ENCODE assay signal across 1 cellular context in the genomic region with DNA sequence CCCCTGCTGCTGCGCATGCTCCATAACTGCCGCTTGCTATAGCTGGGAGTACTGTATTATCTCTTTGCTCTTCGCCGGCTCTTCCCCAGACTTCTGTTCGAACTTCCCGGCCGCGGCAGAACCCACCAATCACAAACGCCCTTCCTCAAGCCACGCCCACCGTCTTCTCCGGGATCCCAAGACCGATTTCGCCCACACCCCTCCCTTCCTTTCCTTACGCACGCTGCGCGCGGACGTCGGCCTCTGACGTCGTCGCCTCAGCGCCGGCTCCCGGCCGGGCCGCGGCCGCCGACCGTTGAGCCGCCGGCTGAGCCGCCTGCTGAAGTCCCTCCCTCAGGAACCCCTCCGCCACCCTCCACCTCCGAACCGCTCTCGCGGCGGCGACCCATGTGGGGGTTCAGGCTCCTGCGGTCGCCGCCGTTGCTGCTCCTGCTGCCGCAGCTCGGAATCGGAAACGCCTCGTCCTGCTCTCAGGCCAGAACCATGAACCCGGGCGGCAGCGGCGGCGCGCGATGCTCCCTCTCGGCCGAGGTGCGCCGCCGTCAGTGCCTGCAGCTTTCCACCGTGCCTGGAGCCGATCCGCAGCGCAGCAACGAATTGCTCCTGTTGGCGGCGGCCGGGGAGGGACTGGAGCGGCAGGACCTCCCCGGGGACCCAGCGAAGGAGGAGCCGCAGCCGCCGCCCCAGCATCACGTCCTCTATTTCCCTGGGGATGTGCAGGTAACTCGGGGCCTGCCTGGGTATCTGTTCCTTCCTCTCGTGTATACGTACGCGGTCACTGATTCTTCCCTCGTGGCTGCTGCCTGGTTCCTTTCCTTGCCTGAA.
A peak's percentile ranks its signal among the peaks of the same experiment; 100 is the strongest.
TF ChIP-seq lines count a peak whose summit lies in the region.

A gene with protein sequence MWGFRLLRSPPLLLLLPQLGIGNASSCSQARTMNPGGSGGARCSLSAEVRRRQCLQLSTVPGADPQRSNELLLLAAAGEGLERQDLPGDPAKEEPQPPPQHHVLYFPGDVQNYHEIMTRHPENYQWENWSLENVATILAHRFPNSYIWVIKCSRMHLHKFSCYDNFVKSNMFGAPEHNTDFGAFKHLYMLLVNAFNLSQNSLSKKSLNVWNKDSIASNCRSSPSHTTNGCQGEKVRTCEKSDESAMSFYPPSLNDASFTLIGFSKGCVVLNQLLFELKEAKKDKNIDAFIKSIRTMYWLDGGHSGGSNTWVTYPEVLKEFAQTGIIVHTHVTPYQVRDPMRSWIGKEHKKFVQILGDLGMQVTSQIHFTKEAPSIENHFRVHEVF (plus strand): TSS at position 242 of the 825 bp plus-strand sequence. CDS start 146 bp downstream, at position 388.

TF ChIP-seq in HEK293, 187 proteins besides CTCF, POLR2A, EP300 and RAD21 (continued from another document and continues in another):
- TF ChIP-seq, protein P1, sequence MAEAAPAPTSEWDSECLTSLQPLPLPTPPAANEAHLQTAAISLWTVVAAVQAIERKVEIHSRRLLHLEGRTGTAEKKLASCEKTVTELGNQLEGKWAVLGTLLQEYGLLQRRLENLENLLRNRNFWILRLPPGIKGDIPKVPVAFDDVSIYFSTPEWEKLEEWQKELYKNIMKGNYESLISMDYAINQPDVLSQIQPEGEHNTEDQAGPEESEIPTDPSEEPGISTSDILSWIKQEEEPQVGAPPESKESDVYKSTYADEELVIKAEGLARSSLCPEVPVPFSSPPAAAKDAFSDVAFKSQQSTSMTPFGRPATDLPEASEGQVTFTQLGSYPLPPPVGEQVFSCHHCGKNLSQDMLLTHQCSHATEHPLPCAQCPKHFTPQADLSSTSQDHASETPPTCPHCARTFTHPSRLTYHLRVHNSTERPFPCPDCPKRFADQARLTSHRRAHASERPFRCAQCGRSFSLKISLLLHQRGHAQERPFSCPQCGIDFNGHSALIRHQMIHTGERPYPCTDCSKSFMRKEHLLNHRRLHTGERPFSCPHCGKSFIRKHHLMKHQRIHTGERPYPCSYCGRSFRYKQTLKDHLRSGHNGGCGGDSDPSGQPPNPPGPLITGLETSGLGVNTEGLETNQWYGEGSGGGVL (tag by site-specific recombination; IDR thresholded peaks at IDR 0.05), result peak; percentile 70; the same call in 1 of the 2 replicates
- TF ChIP-seq ZNF600 (tag by site-specific recombination; IDR thresholded peaks at IDR 0.05) (peak; percentile 79), ZNF629 (tag by site-specific recombination; IDR thresholded peaks at IDR 0.05) (peak; percentile 88), ZNF777 (tag by site-specific recombination; IDR thresholded peaks at IDR 0.05; ENCODE audit: borderline replicate concordance) (peak; percentile 29; the same call in 1 of the 2 replicates), ZNF184 (tag by site-specific recombination; IDR thresholded peaks at IDR 0.05) (no peak), ZNF302 (tag by site-specific recombination; IDR thresholded peaks at IDR 0.05; ENCODE audit: low read depth) (no peak), ZNF548 (tag by site-specific recombination; IDR thresholded peaks at IDR 0.05) (no peak), ZNF768 (tag by site-specific recombination; IDR thresholded peaks at IDR 0.05) (no peak), ZNF248 (tag by site-specific recombination; IDR thresholded peaks at IDR 0.05) (no peak), ZNF266 (tag by site-specific recombination; IDR thresholded peaks at IDR 0.05; ENCODE audit: low read depth) (no peak), ZBTB21 (tag by site-specific recombination; IDR thresholded peaks at IDR 0.05) (peak; percentile 48; the same call in 1 of the 2 replicates), MEIS1 (CRISPR knock-in tag; IDR thresholded peaks at IDR 0.05; ENCODE audit: borderline replicate concordance) (no peak), HOXA7 (CRISPR knock-in tag; IDR thresholded peaks at IDR 0.05; ENCODE audit: borderline replicate concordance) (no peak), ZNF10 (tag by site-specific recombination; IDR thresholded peaks at IDR 0.05) (no peak), KLF16 (tag by site-specific recombination; IDR thresholded peaks at IDR 0.05) (peak; percentile 55; the same call in 1 of the 2 replicates), ZNF48 (tag by site-specific recombination; IDR thresholded peaks at IDR 0.05) (no peak), ZNF214 (tag by site-specific recombination; IDR thresholded peaks at IDR 0.05; ENCODE audit: borderline replicate concordance) (no peak)
- TF ChIP-seq, protein P2, sequence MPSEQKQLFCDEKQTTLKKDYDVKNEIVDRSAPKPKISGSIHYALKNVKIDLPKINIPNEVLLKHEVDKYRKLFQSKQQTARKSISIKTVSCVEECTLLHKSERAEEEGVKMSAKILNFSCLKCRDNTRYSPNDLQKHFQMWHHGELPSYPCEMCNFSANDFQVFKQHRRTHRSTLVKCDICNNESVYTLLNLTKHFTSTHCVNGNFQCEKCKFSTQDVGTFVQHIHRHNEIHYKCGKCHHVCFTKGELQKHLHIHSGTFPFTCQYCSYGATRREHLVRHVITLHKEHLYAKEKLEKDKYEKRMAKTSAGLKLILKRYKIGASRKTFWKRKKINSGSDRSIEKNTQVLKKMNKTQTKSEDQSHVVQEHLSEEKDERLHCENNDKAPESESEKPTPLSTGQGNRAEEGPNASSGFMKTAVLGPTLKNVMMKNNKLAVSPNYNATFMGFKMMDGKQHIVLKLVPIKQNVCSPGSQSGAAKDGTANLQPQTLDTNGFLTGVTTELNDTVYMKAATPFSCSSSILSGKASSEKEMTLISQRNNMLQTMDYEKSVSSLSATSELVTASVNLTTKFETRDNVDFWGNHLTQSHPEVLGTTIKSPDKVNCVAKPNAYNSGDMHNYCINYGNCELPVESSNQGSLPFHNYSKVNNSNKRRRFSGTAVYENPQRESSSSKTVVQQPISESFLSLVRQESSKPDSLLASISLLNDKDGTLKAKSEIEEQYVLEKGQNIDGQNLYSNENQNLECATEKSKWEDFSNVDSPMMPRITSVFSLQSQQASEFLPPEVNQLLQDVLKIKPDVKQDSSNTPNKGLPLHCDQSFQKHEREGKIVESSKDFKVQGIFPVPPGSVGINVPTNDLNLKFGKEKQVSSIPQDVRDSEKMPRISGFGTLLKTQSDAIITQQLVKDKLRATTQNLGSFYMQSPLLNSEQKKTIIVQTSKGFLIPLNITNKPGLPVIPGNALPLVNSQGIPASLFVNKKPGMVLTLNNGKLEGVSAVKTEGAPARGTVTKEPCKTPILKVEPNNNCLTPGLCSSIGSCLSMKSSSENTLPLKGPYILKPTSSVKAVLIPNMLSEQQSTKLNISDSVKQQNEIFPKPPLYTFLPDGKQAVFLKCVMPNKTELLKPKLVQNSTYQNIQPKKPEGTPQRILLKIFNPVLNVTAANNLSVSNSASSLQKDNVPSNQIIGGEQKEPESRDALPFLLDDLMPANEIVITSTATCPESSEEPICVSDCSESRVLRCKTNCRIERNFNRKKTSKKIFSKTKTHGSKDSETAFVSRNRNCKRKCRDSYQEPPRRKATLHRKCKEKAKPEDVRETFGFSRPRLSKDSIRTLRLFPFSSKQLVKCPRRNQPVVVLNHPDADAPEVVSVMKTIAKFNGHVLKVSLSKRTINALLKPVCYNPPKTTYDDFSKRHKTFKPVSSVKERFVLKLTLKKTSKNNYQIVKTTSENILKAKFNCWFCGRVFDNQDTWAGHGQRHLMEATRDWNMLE (tag by site-specific recombination; conservative IDR thresholded peaks at IDR 0.05; ENCODE audit: low read depth), result peak; percentile 52
- TF ChIP-seq, protein P3, sequence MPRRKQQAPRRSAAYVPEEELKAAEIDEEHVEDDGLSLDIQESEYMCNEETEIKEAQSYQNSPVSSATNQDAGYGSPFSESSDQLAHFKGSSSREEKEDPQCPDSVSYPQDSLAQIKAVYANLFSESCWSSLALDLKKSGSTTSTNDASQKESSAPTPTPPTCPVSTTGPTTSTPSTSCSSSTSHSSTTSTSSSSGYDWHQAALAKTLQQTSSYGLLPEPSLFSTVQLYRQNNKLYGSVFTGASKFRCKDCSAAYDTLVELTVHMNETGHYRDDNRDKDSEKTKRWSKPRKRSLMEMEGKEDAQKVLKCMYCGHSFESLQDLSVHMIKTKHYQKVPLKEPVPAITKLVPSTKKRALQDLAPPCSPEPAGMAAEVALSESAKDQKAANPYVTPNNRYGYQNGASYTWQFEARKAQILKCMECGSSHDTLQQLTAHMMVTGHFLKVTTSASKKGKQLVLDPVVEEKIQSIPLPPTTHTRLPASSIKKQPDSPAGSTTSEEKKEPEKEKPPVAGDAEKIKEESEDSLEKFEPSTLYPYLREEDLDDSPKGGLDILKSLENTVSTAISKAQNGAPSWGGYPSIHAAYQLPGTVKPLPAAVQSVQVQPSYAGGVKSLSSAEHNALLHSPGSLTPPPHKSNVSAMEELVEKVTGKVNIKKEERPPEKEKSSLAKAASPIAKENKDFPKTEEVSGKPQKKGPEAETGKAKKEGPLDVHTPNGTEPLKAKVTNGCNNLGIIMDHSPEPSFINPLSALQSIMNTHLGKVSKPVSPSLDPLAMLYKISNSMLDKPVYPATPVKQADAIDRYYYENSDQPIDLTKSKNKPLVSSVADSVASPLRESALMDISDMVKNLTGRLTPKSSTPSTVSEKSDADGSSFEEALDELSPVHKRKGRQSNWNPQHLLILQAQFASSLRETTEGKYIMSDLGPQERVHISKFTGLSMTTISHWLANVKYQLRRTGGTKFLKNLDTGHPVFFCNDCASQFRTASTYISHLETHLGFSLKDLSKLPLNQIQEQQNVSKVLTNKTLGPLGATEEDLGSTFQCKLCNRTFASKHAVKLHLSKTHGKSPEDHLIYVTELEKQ (tag by site-specific recombination; IDR thresholded peaks at IDR 0.05; ENCODE audit: borderline replicate concordance), result no peak
- TF ChIP-seq, protein P4, sequence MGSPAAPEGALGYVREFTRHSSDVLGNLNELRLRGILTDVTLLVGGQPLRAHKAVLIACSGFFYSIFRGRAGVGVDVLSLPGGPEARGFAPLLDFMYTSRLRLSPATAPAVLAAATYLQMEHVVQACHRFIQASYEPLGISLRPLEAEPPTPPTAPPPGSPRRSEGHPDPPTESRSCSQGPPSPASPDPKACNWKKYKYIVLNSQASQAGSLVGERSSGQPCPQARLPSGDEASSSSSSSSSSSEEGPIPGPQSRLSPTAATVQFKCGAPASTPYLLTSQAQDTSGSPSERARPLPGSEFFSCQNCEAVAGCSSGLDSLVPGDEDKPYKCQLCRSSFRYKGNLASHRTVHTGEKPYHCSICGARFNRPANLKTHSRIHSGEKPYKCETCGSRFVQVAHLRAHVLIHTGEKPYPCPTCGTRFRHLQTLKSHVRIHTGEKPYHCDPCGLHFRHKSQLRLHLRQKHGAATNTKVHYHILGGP (tag by site-specific recombination; IDR thresholded peaks at IDR 0.05), result no peak
- TF ChIP-seq, protein P5, sequence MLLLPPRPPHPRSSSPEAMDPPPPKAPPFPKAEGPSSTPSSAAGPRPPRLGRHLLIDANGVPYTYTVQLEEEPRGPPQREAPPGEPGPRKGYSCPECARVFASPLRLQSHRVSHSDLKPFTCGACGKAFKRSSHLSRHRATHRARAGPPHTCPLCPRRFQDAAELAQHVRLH (tag by site-specific recombination; IDR thresholded peaks at IDR 0.05), result no peak
- TF ChIP-seq, protein P6, sequence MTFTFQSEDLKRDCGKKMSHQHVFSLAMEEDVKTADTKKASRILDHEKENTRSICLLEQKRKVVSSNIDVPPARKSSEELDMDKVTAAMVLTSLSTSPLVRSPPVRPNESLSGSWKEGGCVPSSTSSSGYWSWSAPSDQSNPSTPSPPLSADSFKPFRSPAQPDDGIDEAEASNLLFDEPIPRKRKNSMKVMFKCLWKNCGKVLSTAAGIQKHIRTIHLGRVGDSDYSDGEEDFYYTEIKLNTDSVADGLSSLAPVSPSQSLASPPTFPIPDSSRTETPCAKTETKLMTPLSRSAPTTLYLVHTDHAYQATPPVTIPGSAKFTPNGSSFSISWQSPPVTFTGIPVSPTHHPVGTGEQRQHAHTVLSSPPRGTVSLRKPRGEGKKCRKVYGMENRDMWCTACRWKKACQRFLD (tag by site-specific recombination; IDR thresholded peaks at IDR 0.05), result 0 out of 2 replicates have a peak, but pooled peaks have one; percentile 27
- TF ChIP-seq, protein P7, sequence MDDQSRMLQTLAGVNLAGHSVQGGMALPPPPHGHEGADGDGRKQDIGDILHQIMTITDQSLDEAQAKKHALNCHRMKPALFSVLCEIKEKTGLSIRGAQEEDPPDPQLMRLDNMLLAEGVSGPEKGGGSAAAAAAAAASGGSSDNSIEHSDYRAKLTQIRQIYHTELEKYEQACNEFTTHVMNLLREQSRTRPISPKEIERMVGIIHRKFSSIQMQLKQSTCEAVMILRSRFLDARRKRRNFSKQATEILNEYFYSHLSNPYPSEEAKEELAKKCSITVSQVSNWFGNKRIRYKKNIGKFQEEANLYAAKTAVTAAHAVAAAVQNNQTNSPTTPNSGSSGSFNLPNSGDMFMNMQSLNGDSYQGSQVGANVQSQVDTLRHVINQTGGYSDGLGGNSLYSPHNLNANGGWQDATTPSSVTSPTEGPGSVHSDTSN (CRISPR knock-in tag; IDR thresholded peaks at IDR 0.05), result 0 out of 2 replicates have a peak, but pooled peaks have one; percentile 9
- TF ChIP-seq, protein P8, sequence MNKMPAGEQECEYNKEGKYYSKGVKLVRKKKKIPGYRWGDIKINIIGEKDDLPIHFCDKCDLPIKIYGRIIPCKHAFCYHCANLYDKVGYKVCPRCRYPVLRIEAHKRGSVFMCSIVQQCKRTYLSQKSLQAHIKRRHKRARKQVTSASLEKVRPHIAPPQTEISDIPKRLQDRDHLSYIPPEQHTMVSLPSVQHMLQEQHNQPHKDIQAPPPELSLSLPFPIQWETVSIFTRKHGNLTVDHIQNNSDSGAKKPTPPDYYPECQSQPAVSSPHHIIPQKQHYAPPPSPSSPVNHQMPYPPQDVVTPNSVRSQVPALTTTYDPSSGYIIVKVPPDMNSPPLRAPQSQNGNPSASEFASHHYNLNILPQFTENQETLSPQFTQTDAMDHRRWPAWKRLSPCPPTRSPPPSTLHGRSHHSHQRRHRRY (tag by site-specific recombination; IDR thresholded peaks at IDR 0.05), result no peak
- TF ChIP-seq, protein P9, sequence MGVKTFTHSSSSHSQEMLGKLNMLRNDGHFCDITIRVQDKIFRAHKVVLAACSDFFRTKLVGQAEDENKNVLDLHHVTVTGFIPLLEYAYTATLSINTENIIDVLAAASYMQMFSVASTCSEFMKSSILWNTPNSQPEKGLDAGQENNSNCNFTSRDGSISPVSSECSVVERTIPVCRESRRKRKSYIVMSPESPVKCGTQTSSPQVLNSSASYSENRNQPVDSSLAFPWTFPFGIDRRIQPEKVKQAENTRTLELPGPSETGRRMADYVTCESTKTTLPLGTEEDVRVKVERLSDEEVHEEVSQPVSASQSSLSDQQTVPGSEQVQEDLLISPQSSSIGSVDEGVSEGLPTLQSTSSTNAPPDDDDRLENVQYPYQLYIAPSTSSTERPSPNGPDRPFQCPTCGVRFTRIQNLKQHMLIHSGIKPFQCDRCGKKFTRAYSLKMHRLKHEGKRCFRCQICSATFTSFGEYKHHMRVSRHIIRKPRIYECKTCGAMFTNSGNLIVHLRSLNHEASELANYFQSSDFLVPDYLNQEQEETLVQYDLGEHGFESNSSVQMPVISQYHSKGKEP (tag by site-specific recombination; IDR thresholded peaks at IDR 0.05), result no peak
- TF ChIP-seq, protein P10, sequence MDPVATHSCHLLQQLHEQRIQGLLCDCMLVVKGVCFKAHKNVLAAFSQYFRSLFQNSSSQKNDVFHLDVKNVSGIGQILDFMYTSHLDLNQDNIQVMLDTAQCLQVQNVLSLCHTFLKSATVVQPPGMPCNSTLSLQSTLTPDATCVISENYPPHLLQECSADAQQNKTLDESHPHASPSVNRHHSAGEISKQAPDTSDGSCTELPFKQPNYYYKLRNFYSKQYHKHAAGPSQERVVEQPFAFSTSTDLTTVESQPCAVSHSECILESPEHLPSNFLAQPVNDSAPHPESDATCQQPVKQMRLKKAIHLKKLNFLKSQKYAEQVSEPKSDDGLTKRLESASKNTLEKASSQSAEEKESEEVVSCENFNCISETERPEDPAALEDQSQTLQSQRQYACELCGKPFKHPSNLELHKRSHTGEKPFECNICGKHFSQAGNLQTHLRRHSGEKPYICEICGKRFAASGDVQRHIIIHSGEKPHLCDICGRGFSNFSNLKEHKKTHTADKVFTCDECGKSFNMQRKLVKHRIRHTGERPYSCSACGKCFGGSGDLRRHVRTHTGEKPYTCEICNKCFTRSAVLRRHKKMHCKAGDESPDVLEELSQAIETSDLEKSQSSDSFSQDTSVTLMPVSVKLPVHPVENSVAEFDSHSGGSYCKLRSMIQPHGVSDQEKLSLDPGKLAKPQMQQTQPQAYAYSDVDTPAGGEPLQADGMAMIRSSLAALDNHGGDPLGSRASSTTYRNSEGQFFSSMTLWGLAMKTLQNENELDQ (tag by site-specific recombination; IDR thresholded peaks at IDR 0.05; ENCODE audit: low read depth), result no peak
